ENCODE assay signal across 5 cellular contexts in the genomic region with DNA sequence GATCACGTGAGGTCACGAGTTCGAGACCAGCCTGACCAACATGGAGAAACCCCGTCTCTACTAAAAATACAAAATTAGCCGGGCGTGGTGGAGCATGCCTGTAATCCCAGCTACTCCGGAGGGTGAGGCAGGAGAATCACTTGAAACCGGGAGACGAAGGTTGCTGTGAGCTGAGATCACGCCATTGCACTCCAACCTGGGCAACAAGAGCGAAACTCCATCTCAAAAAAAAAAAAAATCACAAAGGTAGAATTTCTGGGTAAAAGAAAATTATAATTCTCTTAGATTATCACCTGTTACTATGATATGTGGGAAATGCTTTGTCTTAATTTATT. TPM values are rescaled to one million over a fixed set of nuclear protein-coding genes. Genes with fewer than 3 reads are reported as not detected.
"Had no signal": no experiment of that assay in that cellular context is flagged by ENCODE, and none has a peak within 500 bp of the region (broad histone marks: within the 10 kb centered on the region; RNA-seq: fewer than 3 reads in every experiment).

No MANE protein-coding gene starts in this region.

RNA-seq across cellular contexts. Expression of a gene that starts 3.4 kb away (rescaled TPM):
- total RNA-seq: HepG2, HT-29, HT1080, IMR-90 had no signal
- polyA plus RNA-seq: IgD-negative memory B cell, IMR-90 had no signal
